15 cellular contexts compared by ENCODE assay signal in genomic region chr12:123337053-123337452, GRCh38.
"Had no signal": no experiment of that assay in that cellular context is flagged by ENCODE, and none has a peak within 500 bp of the region (broad histone marks: within the 10 kb centered on the region; RNA-seq: fewer than 3 reads in every experiment).

No MANE protein-coding gene starts in this region.

- H3K27me3 Mint-ChIP-seq: activated naive CD4-positive, alpha-beta T cell treated with anti-CD3 and anti-CD28 coated beads, Interleukin-2, amount 50 U/mL, for 24 hours had no signal

- H3K4me1 ChIP-seq: adrenal gland, parathyroid adenoma, tibial artery, uterus had no signal

- H3K4me1 Mint-ChIP-seq: mesothelial cell of epicardium had no signal

- H3K9me3 ChIP-seq: adrenal gland, tibial artery, uterus had no signal

- H3K27me3 ChIP-seq: adrenal gland, tibial artery, uterus had no signal

- H3K4me3 Mint-ChIP-seq: activated naive CD4-positive, alpha-beta T cell treated with anti-CD3 and anti-CD28 coated beads, Interleukin-2, amount 50 U/mL, for 24 hours; mesothelial cell of epicardium had no signal

- H3K27ac Mint-ChIP-seq: activated naive CD4-positive, alpha-beta T cell treated with anti-CD3 and anti-CD28 coated beads, Interleukin-2, amount 50 U/mL, for 24 hours; mesothelial cell of epicardium had no signal

- DNase-seq: activated CD4-positive, alpha-beta T cell treated with anti-CD3 and anti-CD28 coated beads, Interleukin-2, amount 50 U/mL, for 4 hours; activated CD4-positive, CD25-positive, alpha-beta regulatory T cell; activated effector memory CD4-positive, alpha-beta T cell treated with anti-CD3 and anti-CD28 coated beads, Interleukin-2, amount 50 U/mL, for 16 hours; adrenal gland; caudate nucleus; effector CD4-positive, alpha-beta T cell; foreskin fibroblast; kidney glomerular epithelial cell; stimulated activated CD4-positive, alpha-beta T cell treated with anti-CD3 and anti-CD28 coated beads, Interleukin-1b, Interleukin-23, amount 100 ng/mL, for 48 hours; tibial artery; uterus had no signal

- H3K27ac ChIP-seq: adrenal gland, coronary artery, parathyroid adenoma, tibial artery, uterus had no signal

- H3K4me3 ChIP-seq: adrenal gland, coronary artery, tibial artery, uterus had no signal

- H3K36me3 ChIP-seq: uterus had no signal

- H3K9me3 Mint-ChIP-seq: activated naive CD4-positive, alpha-beta T cell treated with anti-CD3 and anti-CD28 coated beads, Interleukin-2, amount 50 U/mL, for 24 hours; mesothelial cell of epicardium had no signal
